ENCODE assay signal across 11 cellular contexts in genomic region chr13:113821847-113822246, GRCh38. TPM values are rescaled to one million over a fixed set of nuclear protein-coding genes. Genes with fewer than 3 reads are reported as not detected.
DNase-seq lines count a peak whose midpoint lies in the region; ATAC-seq and TF ChIP-seq lines count a peak whose summit lies in the region.
"Had no signal": no experiment of that assay in that cellular context is flagged by ENCODE, and none has a peak within 500 bp of the region (broad histone marks: within the 10 kb centered on the region; RNA-seq: fewer than 3 reads in every experiment).

No MANE protein-coding gene starts in this region.

- no peak for ATAC-seq in GM21360 (IDR thresholded peaks at IDR 0.05; ENCODE audit: unreplicated experiment)
- ATAC-seq: activated naive CD8-positive, alpha-beta T cell treated with anti-CD3 and anti-CD28 coated beads, Interleukin-2, amount 50 U/mL, for 24 hours had no signal

- H3K27ac ChIP-seq in SJSA1 (peak overlapping the region; percentile 60), epithelial cell of prostate (peak overlapping the region; percentile 82), neural progenitor cell (no peak overlapping the region), tibial artery (peak overlapping the region; percentile 83 to 90)
- H3K27ac ChIP-seq: VCaP had no signal

- H3K4me1 ChIP-seq in SJSA1 (replicated peaks) (peaks cover 29% of the 10 kb centered on the region), neural progenitor cell (no peaks in the 10 kb centered on the region), tibial artery (peaks cover 0 to 48% (median 39%) of the 10 kb centered on the region in 4 donors)

- no peak overlapping the region for H3K4me3 Mint-ChIP-seq in neural progenitor cell
- H3K4me3 Mint-ChIP-seq: activated naive CD8-positive, alpha-beta T cell treated with anti-CD3 and anti-CD28 coated beads, Interleukin-2, amount 50 U/mL, for 24 hours had no signal

- no peaks in the 10 kb centered on the region for H3K9me3 Mint-ChIP-seq in neural progenitor cell
- H3K9me3 Mint-ChIP-seq: activated naive CD8-positive, alpha-beta T cell treated with anti-CD3 and anti-CD28 coated beads, Interleukin-2, amount 50 U/mL, for 24 hours had no signal

- H2AFZ ChIP-seq in neural progenitor cell (replicated peaks) = no peak overlapping the region

- no peak overlapping the region for H3K4me2 ChIP-seq in neural progenitor cell

- peaks cover 9% of the 10 kb centered on the region for H3K36me3 Mint-ChIP-seq in neural progenitor cell

- H3K79me2 ChIP-seq in neural progenitor cell (ENCODE audit: low read depth) = no peaks in the 10 kb centered on the region

- peaks cover 18% of the 10 kb centered on the region for H3K4me1 Mint-ChIP-seq in neural progenitor cell

- H3K36me3 ChIP-seq in SJSA1 = peaks cover 12% of the 10 kb centered on the region
- H3K36me3 ChIP-seq in neural progenitor cell = no peaks in the 10 kb centered on the region
- peaks cover 27 to 51% (median 44%) of the 10 kb centered on the region in 3 donors for H3K36me3 ChIP-seq in tibial artery

- H4K20me1 ChIP-seq in neural progenitor cell (ENCODE audit: low read depth) = no peaks in the 10 kb centered on the region

- TF ChIP-seq CTCF in neural progenitor cell (IDR thresholded peaks at IDR 0.05) (no peak), tibial artery (IDR thresholded peaks at IDR 0.05) (no peak)

- no peaks in the 10 kb centered on the region for H3K9me3 ChIP-seq in SJSA1 (replicated peaks)
- H3K9me3 ChIP-seq in neural progenitor cell (ENCODE audit: low read depth) = no peaks in the 10 kb centered on the region
- H3K9me3 ChIP-seq in tibial artery = no peaks in the 10 kb centered on the region

- intact Hi-C loops in tibial artery (cut with DNase I; ENCODE audit: low total_unique reads) = no loop called here

- no peak for DNase-seq in SJSA1 (ENCODE audit: low read depth in 1 of 2, low spot score in 2 of 2)
- DNase-seq in epithelial cell of prostate (ENCODE audit: low read depth, low spot score) = no peak
- DNase-seq in neural progenitor cell (ENCODE audit: low spot score) = no peak
- no peak for DNase-seq in tibial artery
- DNase-seq in NCI-H69 (lab: John Stamatoyannopoulos, UW) = no peak
- no peak for DNase-seq in SHP77 (lab: John Stamatoyannopoulos, UW)
- DNase-seq: activated CD8-positive, alpha-beta memory T cell treated with anti-CD3 and anti-CD28 coated beads, Interleukin-2, amount 50 U/mL, for 48 hours; activated naive CD8-positive, alpha-beta T cell treated with anti-CD3 and anti-CD28 coated beads, Interleukin-2, amount 50 U/mL, for 24 hours; stimulated activated CD8-positive, alpha-beta memory T cell treated with anti-CD3 and anti-CD28 coated beads, Interleukin-4, amount 100 ng/mL, for 48 hours had no signal

- no peak overlapping the region for H3K9ac ChIP-seq in neural progenitor cell

- H3K27me3 ChIP-seq in SJSA1 (replicated peaks) = no peaks in the 10 kb centered on the region
- H3K27me3 ChIP-seq in neural progenitor cell = no peaks in the 10 kb centered on the region
- no peaks in the 10 kb centered on the region for H3K27me3 ChIP-seq in tibial artery

- H3F3A ChIP-seq in neural progenitor cell (ENCODE audit: low read depth) = peaks cover 4% of the 10 kb centered on the region

- H3K4me3 ChIP-seq in SJSA1 (no peak overlapping the region), neural progenitor cell (no peak overlapping the region), tibial artery (peak overlapping the region in 1 of 2 donors; percentile 31)

- H3K27me3 Mint-ChIP-seq in neural progenitor cell (ENCODE audit: insufficient read depth, low read depth) = peaks cover 2% of the 10 kb centered on the region
- H3K27me3 Mint-ChIP-seq: activated naive CD8-positive, alpha-beta T cell treated with anti-CD3 and anti-CD28 coated beads, Interleukin-2, amount 50 U/mL, for 24 hours had no signal

- H3K27ac Mint-ChIP-seq in neural progenitor cell = peak overlapping the region; percentile 37
- H3K27ac Mint-ChIP-seq: activated naive CD8-positive, alpha-beta T cell treated with anti-CD3 and anti-CD28 coated beads, Interleukin-2, amount 50 U/mL, for 24 hours had no signal

RNA-seq across cellular contexts. Expression of gene GAS6, which starts 42.0 kb away (rescaled TPM):
- 41.7 and 45.3 TPM in 2 replicates for total RNA-seq in SJSA1 (2014; rRNA removed; shearing (Covaris generic))
- 12.8 and 31.7 TPM in 2 replicates for total RNA-seq in neural progenitor cell (ENCODE audit: low replicate concordance)
